9 cellular contexts compared by ENCODE assay signal in the genomic region with DNA sequence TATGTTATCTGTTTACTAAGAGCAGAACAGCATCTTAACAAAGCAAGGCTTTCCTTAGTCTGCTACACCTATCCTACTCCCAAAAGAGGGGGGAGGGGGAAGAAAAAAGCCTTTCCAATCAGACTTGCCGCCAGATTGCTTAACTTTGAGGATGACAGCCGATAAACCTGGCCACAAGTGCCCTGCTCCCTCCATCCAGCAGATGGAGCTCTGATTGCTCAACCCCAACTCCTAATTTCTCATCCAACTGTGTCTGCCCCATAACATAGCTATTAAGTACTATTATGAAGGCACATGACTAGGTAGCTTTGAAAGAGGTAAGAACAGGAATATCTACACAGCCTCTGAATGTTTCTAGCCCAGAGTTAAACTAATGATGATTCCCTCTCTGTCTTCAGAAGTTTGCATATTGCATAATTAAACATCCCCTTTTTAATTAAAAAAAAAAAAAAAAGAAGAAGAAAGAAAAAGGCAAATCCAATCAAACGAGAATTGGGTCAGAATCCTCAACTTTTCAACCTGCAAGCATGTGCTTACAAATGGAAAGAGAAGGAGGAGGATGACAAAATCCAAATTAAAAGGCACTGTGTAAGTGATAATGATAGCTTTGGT.
DNase-seq lines count a peak whose midpoint lies in the region; ATAC-seq and TF ChIP-seq lines count a peak whose summit lies in the region.
"Had no signal": no experiment of that assay in that cellular context is flagged by ENCODE, and none has a peak within 500 bp of the region (broad histone marks: within the 10 kb centered on the region; RNA-seq: fewer than 3 reads in every experiment).

No MANE protein-coding gene starts in this region.

- no TSS peak for BruUV-seq in Calu3 (replicated peaks; lab: Mats Ljungman, UMichigan)

- no peaks in the 10 kb centered on the region for H4K20me1 ChIP-seq in OCI-LY3 (ENCODE audit: insufficient read depth, low read length)

- H3K27ac ChIP-seq in OCI-LY3 (ENCODE audit: low read length): no peak overlapping the region

- no peaks in the 10 kb centered on the region for H3K79me2 ChIP-seq in OCI-LY3 (ENCODE audit: low read length)

- H3K27me3 ChIP-seq in OCI-LY3 (ENCODE audit: low read depth, low read length): no peaks in the 10 kb centered on the region

- DNase-seq in Calu3: peak; percentile 44
- DNase-seq in fibroblast of peridontal ligament (ENCODE audit: extremely low read depth): peak; percentile 10
- peak; percentile 3 to 15 for DNase-seq in stimulated activated naive CD8-positive, alpha-beta T cell treated with anti-CD3 and anti-CD28 coated beads, Interleukin-15, amount 100 ng/mL, for 72 hours
- no peak for DNase-seq in effector CD4-positive, alpha-beta T cell
- DNase-seq in NK-92 (lab: John Stamatoyannopoulos, UW; ENCODE audit: unreplicated experiment): no peak
- DNase-seq: activated B cell treated with CpG ODN at 0.5 μM for 24 hours had no signal

- H3K9ac ChIP-seq in OCI-LY3 (ENCODE audit: low read length): no peak overlapping the region

- H3K27ac Mint-ChIP-seq in Calu3 (ENCODE audit: unreplicated experiment): no peak overlapping the region
- H3K27ac Mint-ChIP-seq in stimulated activated naive CD8-positive, alpha-beta T cell treated with anti-CD3 and anti-CD28 coated beads, Interleukin-15, amount 100 ng/mL, for 72 hours: no peak overlapping the region
- H3K27ac Mint-ChIP-seq: activated B cell treated with CpG ODN at 0.5 μM for 24 hours had no signal

- H3K36me3 Mint-ChIP-seq in Calu3 (ENCODE audit: insufficient read depth, unreplicated experiment): no peaks in the 10 kb centered on the region

- peak; percentile 42 for TF ChIP-seq CTCF in Calu3 (IDR thresholded peaks at IDR 0.05; ENCODE audit: unreplicated experiment)
- peak; percentile 85 for TF ChIP-seq CTCF in OCI-LY3 (IDR thresholded peaks at IDR 0.05; ENCODE audit: low read depth, low read length)

- H3K4me1 Mint-ChIP-seq in Calu3 (ENCODE audit: low read depth, unreplicated experiment): no peaks in the 10 kb centered on the region
- H3K4me1 Mint-ChIP-seq in stimulated activated naive CD8-positive, alpha-beta T cell treated with anti-CD3 and anti-CD28 coated beads, Interleukin-15, amount 100 ng/mL, for 72 hours: no peaks in the 10 kb centered on the region
- H3K4me1 Mint-ChIP-seq: activated B cell treated with CpG ODN at 0.5 μM for 24 hours had no signal

- H3K9me3 ChIP-seq in OCI-LY3 (ENCODE audit: insufficient read depth, low read length): no peaks in the 10 kb centered on the region

- ATAC-seq in GM18858 (IDR thresholded peaks at IDR 0.05; ENCODE audit: unreplicated experiment) (peak; percentile 71), HG03135 (IDR thresholded peaks at IDR 0.05; ENCODE audit: unreplicated experiment) (peak; percentile 63)
- ATAC-seq in stimulated activated naive CD8-positive, alpha-beta T cell treated with anti-CD3 and anti-CD28 coated beads, Interleukin-15, amount 100 ng/mL, for 72 hours: no peak

- no peaks in the 10 kb centered on the region for H3K9me3 Mint-ChIP-seq in Calu3 (ENCODE audit: low read depth, unreplicated experiment)
- no peaks in the 10 kb centered on the region for H3K9me3 Mint-ChIP-seq in stimulated activated naive CD8-positive, alpha-beta T cell treated with anti-CD3 and anti-CD28 coated beads, Interleukin-15, amount 100 ng/mL, for 72 hours

- H2AFZ ChIP-seq in OCI-LY3 (ENCODE audit: low read depth, low read length): peak overlapping the region; percentile 22; the same call in 1 of the 2 replicates

- intact Hi-C loops in Calu3 (cut with micrococcal nuclease; ENCODE audit: unreplicated experiment): loop anchor here (1.0 kb wide), 1 partner anchor 151 kb away; no protein-coding TSS in a partner anchor

- peaks cover 8% of the 10 kb centered on the region for H3K27me3 Mint-ChIP-seq in Calu3 (ENCODE audit: unreplicated experiment)
- H3K27me3 Mint-ChIP-seq in stimulated activated naive CD8-positive, alpha-beta T cell treated with anti-CD3 and anti-CD28 coated beads, Interleukin-15, amount 100 ng/mL, for 72 hours: peaks cover 5% of the 10 kb centered on the region
- H3K27me3 Mint-ChIP-seq: activated B cell treated with CpG ODN at 0.5 μM for 24 hours had no signal

- no peaks in the 10 kb centered on the region for H3K36me3 ChIP-seq in OCI-LY3 (replicated peaks; ENCODE audit: low read depth, low read length)

- peak overlapping the region; percentile 14; the same call in 1 of the 2 replicates for H3K4me2 ChIP-seq in OCI-LY3 (ENCODE audit: low read length)

- H3K4me3 ChIP-seq in OCI-LY3 (ENCODE audit: low read length): no peak overlapping the region

- H3K4me1 ChIP-seq in OCI-LY3 (ENCODE audit: low read length): peaks cover 15% of the 10 kb centered on the region

- CTCF ChIA-PET in Calu3 (lab: Charles Lee): interaction anchor here (0.8 to 1.4 kb wide), 5 partner anchors 12 to 153 kb away, joined by 3 to 9 read pairs (median 3); no protein-coding TSS in a partner anchor

- no peak overlapping the region for H3K4me3 Mint-ChIP-seq in Calu3 (ENCODE audit: low read depth, unreplicated experiment)
- H3K4me3 Mint-ChIP-seq in stimulated activated naive CD8-positive, alpha-beta T cell treated with anti-CD3 and anti-CD28 coated beads, Interleukin-15, amount 100 ng/mL, for 72 hours: no peak overlapping the region
- H3K4me3 Mint-ChIP-seq: activated B cell treated with CpG ODN at 0.5 μM for 24 hours had no signal

Comparison
In these comparisons a context has a peak if more than half of its experiments do, and no peak if none do; other contexts are left out.
1. DNase-seq: peak in Calu3 (single experiment), fibroblast of peridontal ligament (single experiment) and stimulated activated naive CD8-positive, alpha-beta T cell treated with anti-CD3 and anti-CD28 coated beads, Interleukin-15, amount 100 ng/mL, for 72 hours (2 of 2); none in effector CD4-positive, alpha-beta T cell (single experiment) and NK-92 (single experiment).